In genomic region chr9:122221223-122221811, GRCh38 we compare ENCODE assay signal across 3 cellular contexts.
TF ChIP-seq lines count a peak whose summit lies in the region.

No MANE protein-coding gene starts in this region.

TF ChIP-seq in SK-N-SH, 30 proteins besides CTCF, POLR2A, EP300 and RAD21:
- TF ChIP-seq EZH2phosphoT487 (IDR thresholded peaks at IDR 0.05; ENCODE audit: borderline replicate concordance, low read depth): peak; percentile 35; the same call in 1 of the 2 replicates
- TF ChIP-seq, protein P1, sequence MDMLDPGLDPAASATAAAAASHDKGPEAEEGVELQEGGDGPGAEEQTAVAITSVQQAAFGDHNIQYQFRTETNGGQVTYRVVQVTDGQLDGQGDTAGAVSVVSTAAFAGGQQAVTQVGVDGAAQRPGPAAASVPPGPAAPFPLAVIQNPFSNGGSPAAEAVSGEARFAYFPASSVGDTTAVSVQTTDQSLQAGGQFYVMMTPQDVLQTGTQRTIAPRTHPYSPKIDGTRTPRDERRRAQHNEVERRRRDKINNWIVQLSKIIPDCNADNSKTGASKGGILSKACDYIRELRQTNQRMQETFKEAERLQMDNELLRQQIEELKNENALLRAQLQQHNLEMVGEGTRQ (IDR thresholded peaks at IDR 0.05; ENCODE audit: borderline replicate concordance, low read depth, low read length): no peak
- TF ChIP-seq, protein P2, sequence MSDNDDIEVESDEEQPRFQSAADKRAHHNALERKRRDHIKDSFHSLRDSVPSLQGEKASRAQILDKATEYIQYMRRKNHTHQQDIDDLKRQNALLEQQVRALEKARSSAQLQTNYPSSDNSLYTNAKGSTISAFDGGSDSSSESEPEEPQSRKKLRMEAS (IDR thresholded peaks at IDR 0.05; ENCODE audit: low read depth): no peak
- TF ChIP-seq CHD2 (IDR thresholded peaks at IDR 0.05; ENCODE audit: low read length, partially characterized antibody): no peak
- TF ChIP-seq FOXM1 (IDR thresholded peaks at IDR 0.05; ENCODE audit: low read depth): no peak

TF ChIP-seq in SK-N-SH treated with all-trans-retinoic acid at 6 μM for 48 hours, 23 proteins besides CTCF, POLR2A, EP300 and RAD21:
- TF ChIP-seq TCF4 (CRISPR knock-in tag; IDR thresholded peaks at IDR 0.05; ENCODE audit: borderline replicate concordance) (no peak), SNAI2 (CRISPR knock-in tag; IDR thresholded peaks at IDR 0.05) (no peak), RARB (CRISPR knock-in tag; IDR thresholded peaks at IDR 0.05) (no peak), CSDC2 (CRISPR knock-in tag; IDR thresholded peaks at IDR 0.05) (no peak), TOX (CRISPR knock-in tag; IDR thresholded peaks at IDR 0.05; ENCODE audit: borderline replicate concordance) (no peak), PPARA (CRISPR knock-in tag; IDR thresholded peaks at IDR 0.05; ENCODE audit: borderline replicate concordance) (no peak), ISL1 (CRISPR knock-in tag; IDR thresholded peaks at IDR 0.05) (no peak)
TF ChIP-seq in SK-N-SH treated with all-trans-retinoic acid at 6 μM for 48 hours: peak in this region for 0.

TF ChIP-seq in K562, 482 proteins besides CTCF, POLR2A, EP300 and RAD21:
- TF ChIP-seq, protein P3, sequence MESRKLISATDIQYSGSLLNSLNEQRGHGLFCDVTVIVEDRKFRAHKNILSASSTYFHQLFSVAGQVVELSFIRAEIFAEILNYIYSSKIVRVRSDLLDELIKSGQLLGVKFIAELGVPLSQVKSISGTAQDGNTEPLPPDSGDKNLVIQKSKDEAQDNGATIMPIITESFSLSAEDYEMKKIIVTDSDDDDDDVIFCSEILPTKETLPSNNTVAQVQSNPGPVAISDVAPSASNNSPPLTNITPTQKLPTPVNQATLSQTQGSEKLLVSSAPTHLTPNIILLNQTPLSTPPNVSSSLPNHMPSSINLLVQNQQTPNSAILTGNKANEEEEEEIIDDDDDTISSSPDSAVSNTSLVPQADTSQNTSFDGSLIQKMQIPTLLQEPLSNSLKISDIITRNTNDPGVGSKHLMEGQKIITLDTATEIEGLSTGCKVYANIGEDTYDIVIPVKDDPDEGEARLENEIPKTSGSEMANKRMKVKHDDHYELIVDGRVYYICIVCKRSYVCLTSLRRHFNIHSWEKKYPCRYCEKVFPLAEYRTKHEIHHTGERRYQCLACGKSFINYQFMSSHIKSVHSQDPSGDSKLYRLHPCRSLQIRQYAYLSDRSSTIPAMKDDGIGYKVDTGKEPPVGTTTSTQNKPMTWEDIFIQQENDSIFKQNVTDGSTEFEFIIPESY (CRISPR knock-in tag; IDR thresholded peaks at IDR 0.05): peak; percentile 77; the same call in 1 of the 2 replicates
- no peak for TF ChIP-seq ZNF232 (CRISPR knock-in tag; IDR thresholded peaks at IDR 0.05)
